Comparison of ENCODE assay signal across 15 cellular contexts in genomic region chr12:52442600-52443061, GRCh38. TPM values are rescaled to one million over a fixed set of nuclear protein-coding genes. Genes with fewer than 3 reads are reported as not detected.
DNase-seq lines count a peak whose midpoint lies in the region; ATAC-seq, FAIRE-seq and TF ChIP-seq lines count a peak whose summit lies in the region.
"Had no signal": no experiment of that assay in that cellular context is flagged by ENCODE, and none has a peak within 500 bp of the region (broad histone marks: within the 10 kb centered on the region; RNA-seq: fewer than 3 reads in every experiment).

No MANE protein-coding gene starts in this region.

- H3K9me3 Mint-ChIP-seq in natural killer cell treated with Interleukin-12 subunit alpha and Interleukin-12 subunit beta and Interleukin-15 and Interleukin-18, amount 100 ng/mL, for 72 hours, result no peaks in the 10 kb centered on the region
- H3K9me3 Mint-ChIP-seq: effector memory CD8-positive, alpha-beta T cell had no signal

- in situ Hi-C loops in Caki2 (cut with HindIII; ENCODE audit: low pct_unique_long_range_greater_than_20kb, low sequenced_read_pairs), result no loop called here

- H3K27me3 Mint-ChIP-seq in natural killer cell treated with Interleukin-12 subunit alpha and Interleukin-12 subunit beta and Interleukin-15 and Interleukin-18, amount 100 ng/mL, for 72 hours, result peaks cover 12 to 20% of the 10 kb centered on the region in 2 donors

- H3K4me3 ChIP-seq in cardiac fibroblast (replicated peaks in 1 of 2; ENCODE audit: low read depth in 2 of 2, low read length in 2 of 2), result no peak overlapping the region
- H3K4me3 ChIP-seq: transverse colon had no signal

- peak; percentile 31 for TF ChIP-seq CTCF in cardiac fibroblast (IDR thresholded peaks at IDR 0.05; ENCODE audit: low read depth, low read length)

- DNase-seq in Caki2 (ENCODE audit: low read depth), result peak; percentile 81
- DNase-seq in HTR-8/SVneo (ENCODE audit: insufficient read length, low spot score), result peak; percentile 84
- DNase-seq in cardiac fibroblast (ENCODE audit: low read depth in 2 of 2), result peak; percentile 90 to 95
- no peak for DNase-seq in left lobe of liver (ENCODE audit: low spot score)
- no peak for DNase-seq in DMS79 treated with DMSO at 0.1 percent for 48 hours (lab: John Stamatoyannopoulos, UW)
- DNase-seq in natural killer cell treated with Interleukin-12 subunit alpha and Interleukin-12 subunit beta and Interleukin-15 and Interleukin-18, amount 100 ng/mL, for 72 hours (ENCODE audit: low spot score), result no peak
- DNase-seq: effector memory CD8-positive, alpha-beta T cell; NCI-H2171; stimulated activated CD4-positive, alpha-beta T cell treated with anti-CD3 and anti-CD28 coated beads, Interleukin-2, amount 100 ng/mL, for 24 hours; T-helper 17 cell; transverse colon had no signal

- ATAC-seq in left lobe of liver (peak; percentile 13), GM19452 (IDR thresholded peaks at IDR 0.05; ENCODE audit: unreplicated experiment) (no peak), GM19023 (IDR thresholded peaks at IDR 0.05; ENCODE audit: unreplicated experiment) (no peak)
- no peak for ATAC-seq in natural killer cell treated with Interleukin-12 subunit alpha and Interleukin-12 subunit beta and Interleukin-15 and Interleukin-18, amount 100 ng/mL, for 72 hours
- ATAC-seq: effector memory CD8-positive, alpha-beta T cell; T-helper 17 cell had no signal

- H3K4me3 Mint-ChIP-seq in natural killer cell treated with Interleukin-12 subunit alpha and Interleukin-12 subunit beta and Interleukin-15 and Interleukin-18, amount 100 ng/mL, for 72 hours, result no peak overlapping the region
- H3K4me3 Mint-ChIP-seq: effector memory CD8-positive, alpha-beta T cell; T-helper 17 cell had no signal

- H3K27ac Mint-ChIP-seq in natural killer cell treated with Interleukin-12 subunit alpha and Interleukin-12 subunit beta and Interleukin-15 and Interleukin-18, amount 100 ng/mL, for 72 hours, result no peak overlapping the region
- H3K27ac Mint-ChIP-seq: effector memory CD8-positive, alpha-beta T cell; T-helper 17 cell had no signal

- peak; percentile 90 for FAIRE-seq in HTR-8/SVneo (lab: Jason Lieb, UNC)
- FAIRE-seq: GM19239 had no signal

- no peaks in the 10 kb centered on the region for H3K36me3 Mint-ChIP-seq in natural killer cell treated with Interleukin-12 subunit alpha and Interleukin-12 subunit beta and Interleukin-15 and Interleukin-18, amount 100 ng/mL, for 72 hours

- peaks cover 11 to 12% of the 10 kb centered on the region in 2 donors for H3K4me1 Mint-ChIP-seq in natural killer cell treated with Interleukin-12 subunit alpha and Interleukin-12 subunit beta and Interleukin-15 and Interleukin-18, amount 100 ng/mL, for 72 hours (ENCODE audit: low read depth in 2 of 2)

RNA-seq across cellular contexts. Expression of gene KRT75, which starts 8.5 kb away (rescaled TPM):
- total RNA-seq in Caki2 (2014; rRNA removed; shearing (Covaris generic); ENCODE audit: low replicate concordance), result not detected in 2 replicates
- not detected for total RNA-seq in left lobe of liver
- not detected for total RNA-seq in natural killer cell treated with Interleukin-12 subunit alpha and Interleukin-12 subunit beta and Interleukin-15 and Interleukin-18, amount 100 ng/mL, for 72 hours
- total RNA-seq: mononuclear cell, T-helper 17 cell, transverse colon had no signal

RNA-seq across cellular contexts. Expression of gene KRT6B, which starts 9.3 kb away (rescaled TPM):
- total RNA-seq in Caki2 (2014; rRNA removed; shearing (Covaris generic); ENCODE audit: low replicate concordance), result not detected in 2 replicates
- total RNA-seq in left lobe of liver, result not detected
- not detected for total RNA-seq in natural killer cell treated with Interleukin-12 subunit alpha and Interleukin-12 subunit beta and Interleukin-15 and Interleukin-18, amount 100 ng/mL, for 72 hours
- total RNA-seq: mononuclear cell, T-helper 17 cell, transverse colon had no signal

RNA-seq across cellular contexts. Expression of gene KRT6C, which starts 31.0 kb away (rescaled TPM):
- not detected in 2 replicates for total RNA-seq in Caki2 (2014; rRNA removed; shearing (Covaris generic); ENCODE audit: low replicate concordance)
- not detected for total RNA-seq in left lobe of liver
- total RNA-seq in natural killer cell treated with Interleukin-12 subunit alpha and Interleukin-12 subunit beta and Interleukin-15 and Interleukin-18, amount 100 ng/mL, for 72 hours, result not detected
- total RNA-seq: mononuclear cell, T-helper 17 cell had no signal

RNA-seq across cellular contexts. Expression of gene KRT82, which starts 36.5 kb away (rescaled TPM):
- not detected in 2 replicates for total RNA-seq in Caki2 (2014; rRNA removed; shearing (Covaris generic); ENCODE audit: low replicate concordance)
- total RNA-seq in left lobe of liver, result not detected
- not detected for total RNA-seq in natural killer cell treated with Interleukin-12 subunit alpha and Interleukin-12 subunit beta and Interleukin-15 and Interleukin-18, amount 100 ng/mL, for 72 hours
- total RNA-seq: mononuclear cell, T-helper 17 cell, transverse colon had no signal

RNA-seq across cellular contexts. Expression of gene KRT6A, which starts 50.4 kb away (rescaled TPM):
- not detected in 2 replicates for total RNA-seq in Caki2 (2014; rRNA removed; shearing (Covaris generic); ENCODE audit: low replicate concordance)
- not detected for total RNA-seq in left lobe of liver
- total RNA-seq in natural killer cell treated with Interleukin-12 subunit alpha and Interleukin-12 subunit beta and Interleukin-15 and Interleukin-18, amount 100 ng/mL, for 72 hours, result not detected
- total RNA-seq: mononuclear cell, T-helper 17 cell, transverse colon had no signal

Comparison
In these comparisons a context has a peak if more than half of its experiments do, and no peak if none do; other contexts are left out.
1. DNase-seq: peak in Caki2 (single experiment), HTR-8/SVneo (single experiment) and cardiac fibroblast (2 of 2); none in left lobe of liver (single experiment), DMS79 treated with DMSO at 0.1 percent for 48 hours (single experiment) and natural killer cell treated with Interleukin-12 subunit alpha and Interleukin-12 subunit beta and Interleukin-15 and Interleukin-18, amount 100 ng/mL, for 72 hours (single experiment).